12 cellular contexts compared by ENCODE assay signal in genomic region chr10:114681542-114681941, GRCh38. TPM values are rescaled to one million over a fixed set of nuclear protein-coding genes. Genes with fewer than 3 reads are reported as not detected.
A peak's percentile ranks its signal among the peaks of the same experiment; 100 is the strongest.
DNase-seq lines count a peak whose midpoint lies in the region; ATAC-seq, FAIRE-seq and TF ChIP-seq lines count a peak whose summit lies in the region.
"Had no signal": no experiment of that assay in that cellular context is flagged by ENCODE, and none has a peak within 500 bp of the region (broad histone marks: within the 10 kb centered on the region; RNA-seq: fewer than 3 reads in every experiment).

No MANE protein-coding gene starts in this region.

- H3K79me2 ChIP-seq in mammary epithelial cell (ENCODE audit: insufficient read depth, low read length), result no peaks in the 10 kb centered on the region

- POLR2A ChIA-PET in A549 (lab: Yijun Ruan, JAX), result no interaction called here

- BruUV-seq in mammary epithelial cell (replicated peaks; lab: Mats Ljungman, UMichigan), result no TSS peak

- peak overlapping the region; percentile 72 to 88 for H3K27ac ChIP-seq in A549
- no peak overlapping the region for H3K27ac ChIP-seq in mammary epithelial cell (ENCODE audit: insufficient read depth, low read depth, low read length)
- H3K27ac ChIP-seq in kidney (ENCODE audit: low read depth in 2 of 2, low read length in 2 of 2), result peak overlapping the region; percentile 54 to 76

- no peak for TF ChIP-seq CTCF in A549 (IDR thresholded peaks at IDR 0.05)
- TF ChIP-seq CTCF in mammary epithelial cell (conservative IDR thresholded peaks at IDR 0.05 in 1 of 2, IDR thresholded peaks at IDR 0.05 in 1 of 2; ENCODE audit: extremely low read depth in 1 of 2, insufficient read depth in 1 of 2, low read depth in 1 of 2, low read length in 2 of 2), result no peak
- no peak for TF ChIP-seq CTCF in kidney (IDR thresholded peaks at IDR 0.05; ENCODE audit: borderline replicate concordance, extremely low read depth, insufficient read depth)

- no peak for DNase-seq in A549 (ENCODE audit: low read depth in 1 of 2, low spot score in 1 of 2)
- DNase-seq in NCI-H2081 (lab: John Stamatoyannopoulos, UW), result peak; percentile 20 to 78
- peak; percentile 67 for DNase-seq in mammary epithelial cell
- DNase-seq in kidney, result peak; percentile 91
- DNase-seq in putamen (ENCODE audit: low spot score), result no peak
- DNase-seq in GM12891 (ENCODE audit: insufficient read length, low spot score), result no peak
- no peak for DNase-seq in stimulated activated naive CD8-positive, alpha-beta T cell treated with anti-CD3 and anti-CD28 coated beads, Interleukin-15, amount 100 ng/mL, for 72 hours
- DNase-seq: activated gamma-delta T cell treated with Interleukin-2 at 50 U/mL for 16 hours, GOT3, NCI-H146, tibial artery had no signal

- no peaks in the 10 kb centered on the region for H3K36me3 ChIP-seq in mammary epithelial cell (ENCODE audit: insufficient read depth, low read length)
- no peaks in the 10 kb centered on the region for H3K36me3 ChIP-seq in kidney (ENCODE audit: control insufficient read depth in 1 of 2, insufficient read depth in 2 of 2, low read length in 2 of 2)
- H3K36me3 ChIP-seq: tibial artery had no signal

- no peak overlapping the region for H3K27ac Mint-ChIP-seq in stimulated activated naive CD8-positive, alpha-beta T cell treated with anti-CD3 and anti-CD28 coated beads, Interleukin-15, amount 100 ng/mL, for 72 hours

- no peaks in the 10 kb centered on the region for H3K27me3 ChIP-seq in mammary epithelial cell (ENCODE audit: insufficient read depth, low read length)
- H3K27me3 ChIP-seq: tibial artery had no signal

- TF ChIP-seq EP300 in A549 (IDR thresholded peaks at IDR 0.05), result no peak

- H3K9me3 Mint-ChIP-seq in stimulated activated naive CD8-positive, alpha-beta T cell treated with anti-CD3 and anti-CD28 coated beads, Interleukin-15, amount 100 ng/mL, for 72 hours, result no peaks in the 10 kb centered on the region

- H3K4me3 Mint-ChIP-seq in stimulated activated naive CD8-positive, alpha-beta T cell treated with anti-CD3 and anti-CD28 coated beads, Interleukin-15, amount 100 ng/mL, for 72 hours, result no peak overlapping the region

- TF ChIP-seq RAD21 in A549 (conservative IDR thresholded peaks at IDR 0.05 in 1 of 2, IDR thresholded peaks at IDR 0.05 in 1 of 2), result no peak

- in situ Hi-C loops in mammary epithelial cell (cut with MboI; ENCODE audit: low sequenced_read_pairs in 2 of 2), result no loop called here

- CTCF ChIA-PET in A549 (lab: Yijun Ruan, JAX) (interaction anchor here (1.0 to 3.5 kb wide), 7 partner anchors 12 to 210 kb away, joined by 3 to 15 read pairs (median 4); no protein-coding TSS in a partner anchor), mammary epithelial cell (lab: Charles Lee; ENCODE audit: low non-redundant PET) (no interaction called here)

- TF ChIP-seq POLR2A in A549 (IDR thresholded peaks at IDR 0.05; ENCODE audit: low read length), result no peak
- TF ChIP-seq POLR2A in GM12891 (IDR thresholded peaks at IDR 0.05; ENCODE audit: low read depth, low read length), result no peak

- no peaks in the 10 kb centered on the region for H3K4me1 Mint-ChIP-seq in stimulated activated naive CD8-positive, alpha-beta T cell treated with anti-CD3 and anti-CD28 coated beads, Interleukin-15, amount 100 ng/mL, for 72 hours

- intact Hi-C loops in mammary epithelial cell (cut with micrococcal nuclease) (no loop called here), kidney (cut with DNase I) (no loop called here)

- H3K9me3 ChIP-seq in A549 (no peaks in the 10 kb centered on the region), mammary epithelial cell (replicated peaks; ENCODE audit: insufficient read depth, low read length) (no peaks in the 10 kb centered on the region), kidney (ENCODE audit: control insufficient read depth in 1 of 2, low read length in 2 of 2) (no peaks in the 10 kb centered on the region)
- H3K9me3 ChIP-seq: tibial artery had no signal

- H4K20me1 ChIP-seq in mammary epithelial cell (ENCODE audit: insufficient read depth, low read length), result no peaks in the 10 kb centered on the region

- ATAC-seq in A549, result peak; percentile 29 to 33; a peak in 3 of 6 replicates
- no peak for ATAC-seq in GM21360 (IDR thresholded peaks at IDR 0.05; ENCODE audit: unreplicated experiment)
- no peak for ATAC-seq in stimulated activated naive CD8-positive, alpha-beta T cell treated with anti-CD3 and anti-CD28 coated beads, Interleukin-15, amount 100 ng/mL, for 72 hours

- H3K27me3 Mint-ChIP-seq in stimulated activated naive CD8-positive, alpha-beta T cell treated with anti-CD3 and anti-CD28 coated beads, Interleukin-15, amount 100 ng/mL, for 72 hours, result no peaks in the 10 kb centered on the region

- H3K4me1 ChIP-seq in A549 (peaks cover 78% of the 10 kb centered on the region), mammary epithelial cell (ENCODE audit: insufficient read depth, low read length) (peaks cover 43% of the 10 kb centered on the region), kidney (ENCODE audit: control insufficient read depth in 1 of 2, insufficient read depth in 1 of 2, low read depth in 1 of 2, low read length in 2 of 2) (peaks cover 20 to 44% of the 10 kb centered on the region in 2 donors)

- H3K4me3 ChIP-seq in A549 (no peak overlapping the region), mammary epithelial cell (replicated peaks in 1 of 3; ENCODE audit: insufficient read depth in 1 of 3, low read depth in 2 of 3, low read length in 3 of 3) (no peak overlapping the region), kidney (ENCODE audit: low read length in 2 of 2) (no peak overlapping the region)

- dilution Hi-C loops in mammary epithelial cell (cut with HindIII; ENCODE audit: low sequenced_read_pairs), result no loop called here

- H3K9ac ChIP-seq in mammary epithelial cell (ENCODE audit: insufficient read depth, low read length) (no peak overlapping the region), kidney (ENCODE audit: low read length in 2 of 2) (no peak overlapping the region)

- H3K4me2 ChIP-seq in A549 (peak overlapping the region; percentile 93), mammary epithelial cell (ENCODE audit: insufficient read depth, low read depth, low read length) (no peak overlapping the region)

- WGBS in A549 (ENCODE audit: missing lambda C conversion rate), result 58% methylated on average over 5 of the region's 5 CpGs
- 62% methylated on average over 5 of the region's 5 CpGs for WGBS in mammary epithelial cell (ENCODE audit: low coverage, missing lambda C conversion rate)

- FAIRE-seq in A549 (lab: Jason Lieb, UNC) (no peak), kidney (lab: Jason Lieb, UNC) (no peak), GM12891 (lab: Jason Lieb, UNC) (no peak)

- H2AFZ ChIP-seq in mammary epithelial cell (ENCODE audit: low read depth, low read length), result no peak overlapping the region

TF ChIP-seq in A549, 52 proteins besides CTCF, POLR2A, EP300 and RAD21:
- TF ChIP-seq NPAS2 (CRISPR knock-in tag; IDR thresholded peaks at IDR 0.05; ENCODE audit: borderline replicate concordance), result no peak
- no peak for TF ChIP-seq HMGXB4 (CRISPR knock-in tag; IDR thresholded peaks at IDR 0.05; ENCODE audit: borderline replicate concordance)
- no peak; the same call in 1 of the 2 replicates for TF ChIP-seq FOSL2 (IDR thresholded peaks at IDR 0.05)
- TF ChIP-seq FOSL2 (CRISPR knock-in tag; IDR thresholded peaks at IDR 0.05), result peak; percentile 32; the same call in 1 of the 2 replicates

TF ChIP-seq in GM12891, 5 proteins besides CTCF, POLR2A, EP300 and RAD21:
- TF ChIP-seq POU2F2 (IDR thresholded peaks at IDR 0.05; ENCODE audit: low read depth, low read length) (no peak), PAX5 (IDR thresholded peaks at IDR 0.05; ENCODE audit: insufficient read depth, low read length, severe bottlenecking) (no peak), POLR2AphosphoS5 (IDR thresholded peaks at IDR 0.05; ENCODE audit: low read depth, low read length) (no peak), SPI1 (IDR thresholded peaks at IDR 0.05; ENCODE audit: low read depth, low read length) (no peak), TAF1 (IDR thresholded peaks at IDR 0.05; ENCODE audit: low read depth, low read length) (no peak)

RNA-seq across cellular contexts. Expression of gene ABLIM1, which starts 23.5 kb away (rescaled TPM):
- polyA plus RNA-seq in A549 (2011; rRNA removed), result 70.2 and 77.8 TPM in 2 replicates
- polyA plus RNA-seq in A549 (2012; cell fraction: cytosol; rRNA removed), result 11.6 and 14.7 TPM in 2 replicates
- polyA plus RNA-seq in A549 (2012; cell fraction: nucleus; rRNA removed), result 9.7 and 12.1 TPM in 2 replicates
- 21.4 to 23.2 TPM (median 22.0 TPM) in 3 replicates for polyA plus RNA-seq in A549 (2017; fragmentation: RNase III; extraction: RNeasy Plus Mini Kit Qiagen cat#74134 plus additional on column Dnase treatment)
- polyA minus RNA-seq in A549 (2011; rRNA and poly(A)+ RNA removed), result 114 and 167 TPM in 2 replicates
- 100 to 1,000 TPM in 1 of 2 donors, 10 to 100 TPM in 1; 99.9 to 164 TPM for total RNA-seq in mammary epithelial cell
- 75.0 TPM for polyA plus RNA-seq in mammary epithelial cell
- 117 TPM for polyA minus RNA-seq in mammary epithelial cell
- 158 TPM for total RNA-seq in kidney
- 32.3 TPM for polyA plus RNA-seq in kidney (ENCODE audit: insufficient read depth, low read depth, low replicate concordance)
- 19.1 TPM for polyA plus RNA-seq in GM12891 (2012; ENCODE audit: low read depth, missing spikeins)

Comparison
In these comparisons a context has a peak if more than half of its experiments do, and no peak if none do; other contexts are left out.
1. ATAC-seq: peak in A549 (2 of 2); none in GM21360 (single experiment) and stimulated activated naive CD8-positive, alpha-beta T cell treated with anti-CD3 and anti-CD28 coated beads, Interleukin-15, amount 100 ng/mL, for 72 hours (single experiment).
2. DNase-seq: peak in NCI-H2081 (2 of 2), mammary epithelial cell (single experiment) and kidney (single experiment); none in A549 (0 of 2), putamen (single experiment), GM12891 (single experiment) and stimulated activated naive CD8-positive, alpha-beta T cell treated with anti-CD3 and anti-CD28 coated beads, Interleukin-15, amount 100 ng/mL, for 72 hours (0 of 2).